Comparison of ENCODE assay signal across 1 cellular context in genomic region chr6:56370591-56371198, GRCh38.
TF ChIP-seq lines count a peak whose summit lies in the region.

No MANE protein-coding gene starts in this region.

TF ChIP-seq in GM12878, 131 proteins besides CTCF, POLR2A, EP300 and RAD21 (continued from another document):
- TF ChIP-seq PKNOX1 (IDR thresholded peaks at IDR 0.05) (no peak), PAX8 (IDR thresholded peaks at IDR 0.05) (no peak), FOXM1 (IDR thresholded peaks at IDR 0.05; ENCODE audit: low read depth, low read length) (no peak; the same call in 1 of the 2 replicates), MTA3 (IDR thresholded peaks at IDR 0.05; ENCODE audit: borderline replicate concordance, low read length) (0 out of 2 replicates have a peak, but pooled peaks have one; percentile 72), MTA2 (IDR thresholded peaks at IDR 0.05; ENCODE audit: low read depth) (peak; percentile 42; the same call in 1 of the 2 replicates)
TF ChIP-seq in GM12878: peak in this region for 17.
